12 cellular contexts compared by ENCODE assay signal in genomic region chr7:108210796-108211195, GRCh38.
"Had no signal": no experiment of that assay in that cellular context is flagged by ENCODE, and none has a peak within 500 bp of the region (broad histone marks: within the 10 kb centered on the region; RNA-seq: fewer than 3 reads in every experiment).

No MANE protein-coding gene starts in this region.

- H3K9me3 ChIP-seq: body of pancreas, gastrocnemius medialis, thyroid gland, uterus had no signal

- H3K36me3 Mint-ChIP-seq: activated naive CD4-positive, alpha-beta T cell treated with anti-CD3 and anti-CD28 coated beads, Interleukin-2, amount 50 U/mL, for 24 hours; immature natural killer cell; natural killer cell treated with Interleukin-12 subunit alpha and Interleukin-12 subunit beta and Interleukin-15 and Interleukin-18, amount 100 ng/mL, for 72 hours; stimulated activated effector memory CD8-positive, alpha-beta T cell treated with anti-CD3 and anti-CD28 coated beads, Interleukin-12 subunit alpha, Interleukin-12 subunit beta, amount 100 ng/mL, for 72 hours had no signal

- H3K27ac Mint-ChIP-seq: activated naive CD4-positive, alpha-beta T cell treated with anti-CD3 and anti-CD28 coated beads, Interleukin-2, amount 50 U/mL, for 24 hours; immature natural killer cell; natural killer cell treated with Interleukin-12 subunit alpha and Interleukin-12 subunit beta and Interleukin-15 and Interleukin-18, amount 100 ng/mL, for 72 hours; stimulated activated effector memory CD8-positive, alpha-beta T cell treated with anti-CD3 and anti-CD28 coated beads, Interleukin-12 subunit alpha, Interleukin-12 subunit beta, amount 100 ng/mL, for 72 hours had no signal

- H3K4me3 Mint-ChIP-seq: activated naive CD4-positive, alpha-beta T cell treated with anti-CD3 and anti-CD28 coated beads, Interleukin-2, amount 50 U/mL, for 24 hours; central memory CD8-positive, alpha-beta T cell; immature natural killer cell; natural killer cell treated with Interleukin-12 subunit alpha and Interleukin-12 subunit beta and Interleukin-15 and Interleukin-18, amount 100 ng/mL, for 72 hours; stimulated activated effector memory CD8-positive, alpha-beta T cell treated with anti-CD3 and anti-CD28 coated beads, Interleukin-12 subunit alpha, Interleukin-12 subunit beta, amount 100 ng/mL, for 72 hours had no signal

- H3K27me3 ChIP-seq: body of pancreas, gastrocnemius medialis, heart left ventricle, thyroid gland, uterus had no signal

- H3K36me3 ChIP-seq: gastrocnemius medialis, heart left ventricle, thyroid gland, uterus had no signal

- H3K9me3 Mint-ChIP-seq: activated naive CD4-positive, alpha-beta T cell treated with anti-CD3 and anti-CD28 coated beads, Interleukin-2, amount 50 U/mL, for 24 hours; central memory CD8-positive, alpha-beta T cell had no signal

- H3K4me3 ChIP-seq: body of pancreas, coronary artery, gastrocnemius medialis, heart left ventricle, thyroid gland, uterus had no signal

- H3K27ac ChIP-seq: body of pancreas, coronary artery, gastrocnemius medialis, heart left ventricle, thyroid gland, uterus had no signal

- H3K4me1 Mint-ChIP-seq: activated naive CD4-positive, alpha-beta T cell treated with anti-CD3 and anti-CD28 coated beads, Interleukin-2, amount 50 U/mL, for 24 hours; central memory CD8-positive, alpha-beta T cell; immature natural killer cell had no signal

- H3K27me3 Mint-ChIP-seq: activated naive CD4-positive, alpha-beta T cell treated with anti-CD3 and anti-CD28 coated beads, Interleukin-2, amount 50 U/mL, for 24 hours; natural killer cell treated with Interleukin-12 subunit alpha and Interleukin-12 subunit beta and Interleukin-15 and Interleukin-18, amount 100 ng/mL, for 72 hours had no signal

- DNase-seq: amniotic stem cell, gastrocnemius medialis, heart left ventricle, immature natural killer cell, uterus had no signal

- ATAC-seq: body of pancreas; gastrocnemius medialis; heart left ventricle; natural killer cell treated with Interleukin-12 subunit alpha and Interleukin-12 subunit beta and Interleukin-15 and Interleukin-18, amount 100 ng/mL, for 72 hours; stimulated activated effector memory CD8-positive, alpha-beta T cell treated with anti-CD3 and anti-CD28 coated beads, Interleukin-12 subunit alpha, Interleukin-12 subunit beta, amount 100 ng/mL, for 72 hours had no signal

- H3K4me1 ChIP-seq: body of pancreas, gastrocnemius medialis, heart left ventricle, thyroid gland, uterus had no signal
